31 cellular contexts compared by ENCODE assay signal in genomic region chr5:60927450-60927849, GRCh38.
"Had no signal": no experiment of that assay in that cellular context is flagged by ENCODE, and none has a peak within 500 bp of the region (broad histone marks: within the 10 kb centered on the region; RNA-seq: fewer than 3 reads in every experiment).

No MANE protein-coding gene starts in this region.

- H3K27me3 ChIP-seq: SJCRH30 had no signal

- H3K27ac ChIP-seq: KMS-11, PC-9, RWPE1, SJCRH30, SK-N-MC had no signal

- H3K4me1 ChIP-seq: SJCRH30 had no signal

- H3K4me3 ChIP-seq: PC-9, SJCRH30, SK-N-MC had no signal

- ATAC-seq: Panc1, Right ventricle myocardium inferior, SK-N-SH treated with all-trans-retinoic acid at 6 μM for 48 hours had no signal

- DNase-seq: Karpas-422, KBM-7, MM.1S, MV-4-11, NCI-H1092, NCI-H1105, NCI-H1417 treated with DMSO at 0.1 percent for 48 hours, NCI-H1436 treated with DMSO at 0.1 percent for 48 hours, NCI-H1694 treated with DMSO at 0.1 percent for 48 hours, NCI-H187 treated with DMSO at 0.1 percent for 48 hours, NCI-H2029, NCI-H2081, NCI-H2171 treated with DMSO at 0.1 percent for 48 hours, NCI-H2227 treated with DMSO at 0.1 percent for 48 hours, NCI-H345, NCI-H446, NCI-H510A treated with DMSO at 0.1 percent for 48 hours, NCI-H524 treated with DMSO at 0.1 percent for 48 hours, NCI-H526 treated with DMSO at 0.1 percent for 48 hours, NCI-H774, PC-9, SHP77, SIG-M5, SJCRH30 had no signal

- FAIRE-seq: RCC 7860 had no signal

- H3K9me3 ChIP-seq: SJCRH30 had no signal
